ENCODE assay signal across 11 cellular contexts in the genomic region with DNA sequence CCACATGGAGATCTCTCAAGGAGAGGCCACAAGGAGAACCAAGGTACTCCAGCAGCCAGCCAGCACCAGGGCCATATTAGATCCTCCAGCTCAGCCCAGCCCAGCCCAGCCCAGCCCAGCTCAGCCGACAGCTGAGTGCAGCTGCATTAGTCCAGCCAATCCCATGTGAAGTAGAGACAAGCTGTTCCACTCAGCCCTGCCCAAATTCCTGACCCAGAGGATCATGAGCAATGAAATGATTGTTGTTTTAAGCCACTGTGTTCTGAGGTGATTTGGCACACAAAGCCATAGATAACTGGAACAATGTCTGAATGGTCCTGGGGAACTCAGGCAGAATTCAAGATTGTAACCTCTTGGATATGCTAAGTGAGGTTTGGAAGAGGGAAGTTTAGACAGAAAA. TPM values are rescaled to one million over a fixed set of nuclear protein-coding genes. Genes with fewer than 3 reads are reported as not detected.
DNase-seq lines count a peak whose midpoint lies in the region; ATAC-seq and TF ChIP-seq lines count a peak whose summit lies in the region.
"Had no signal": no experiment of that assay in that cellular context is flagged by ENCODE, and none has a peak within 500 bp of the region (broad histone marks: within the 10 kb centered on the region; RNA-seq: fewer than 3 reads in every experiment).

No MANE protein-coding gene starts in this region.

- no peaks in the 10 kb centered on the region for H3K27me3 Mint-ChIP-seq in type B pancreatic cell
- H3K27me3 Mint-ChIP-seq: activated B cell treated with CpG ODN at 0.5 μM for 24 hours had no signal

- H3K9me3 Mint-ChIP-seq in type B pancreatic cell, result no peaks in the 10 kb centered on the region
- H3K9me3 Mint-ChIP-seq: activated B cell treated with CpG ODN at 0.5 μM for 24 hours, mesothelial cell of epicardium had no signal

- no peak overlapping the region for H3K4me3 Mint-ChIP-seq in type B pancreatic cell
- H3K4me3 Mint-ChIP-seq: activated B cell treated with CpG ODN at 0.5 μM for 24 hours, mesothelial cell of epicardium had no signal

- TF ChIP-seq CTCF in liver (IDR thresholded peaks at IDR 0.05; ENCODE audit: low read depth, low read length, missing input control) (no peak), type B pancreatic cell (conservative IDR thresholded peaks at IDR 0.05) (no peak)

- H3K36me3 Mint-ChIP-seq in type B pancreatic cell, result no peaks in the 10 kb centered on the region
- H3K36me3 Mint-ChIP-seq: mesothelial cell of epicardium had no signal

- peak; percentile 81 for DNase-seq in MG63
- DNase-seq in type B pancreatic cell (ENCODE audit: extremely low spot score, unreplicated experiment), result no peak
- DNase-seq in anterior cingulate cortex (lab: John Stamatoyannopoulos, UW), result no peak
- no peak for DNase-seq in T-helper 9 cell
- DNase-seq: activated B cell treated with CpG ODN at 0.5 μM for 24 hours, cerebellar nuclear complex, NCI-H510A had no signal

- no peaks in the 10 kb centered on the region for H3K36me3 ChIP-seq in MG63
- H3K36me3 ChIP-seq in duodenal mucosa (ENCODE audit: control insufficient read depth in 1 of 2, insufficient read depth in 2 of 2, low read length in 2 of 2), result no peaks in the 10 kb centered on the region
- no peaks in the 10 kb centered on the region for H3K36me3 ChIP-seq in liver (ENCODE audit: control insufficient read depth in 4 of 4, insufficient read depth in 3 of 4, low read depth in 1 of 4, low read length in 3 of 4)

- WGBS in liver, result 24% methylated on average over 1 of the region's 1 CpG

- H3K4me1 ChIP-seq in duodenal mucosa (ENCODE audit: control insufficient read depth in 1 of 2, insufficient read depth in 2 of 2, low read length in 2 of 2), result peaks cover 66 to 90% of the 10 kb centered on the region in 2 donors
- H3K4me1 ChIP-seq in liver (ENCODE audit: control insufficient read depth in 4 of 4, insufficient read depth in 4 of 4, low read length in 3 of 4), result peaks cover 6 to 58% (median 24%) of the 10 kb centered on the region in 4 donors

- TF ChIP-seq RAD21 in liver (IDR thresholded peaks at IDR 0.05), result no peak

- peaks cover 27% of the 10 kb centered on the region for H3K4me1 Mint-ChIP-seq in type B pancreatic cell (ENCODE audit: unreplicated experiment)
- H3K4me1 Mint-ChIP-seq: activated B cell treated with CpG ODN at 0.5 μM for 24 hours had no signal

- peak overlapping the region; percentile 88 for H3K27ac Mint-ChIP-seq in type B pancreatic cell
- H3K27ac Mint-ChIP-seq: activated B cell treated with CpG ODN at 0.5 μM for 24 hours, mesothelial cell of epicardium had no signal

- H3K4me3 ChIP-seq in MG63 (no peak overlapping the region), duodenal mucosa (ENCODE audit: low read depth in 1 of 2, low read length in 2 of 2) (no peak overlapping the region), liver (ENCODE audit: low read depth in 1 of 3, low read length in 3 of 3) (no peak overlapping the region)

- H3K9me3 ChIP-seq in MG63 (no peaks in the 10 kb centered on the region), duodenal mucosa (ENCODE audit: control insufficient read depth in 1 of 2, low read length in 2 of 2) (no peaks in the 10 kb centered on the region), liver (ENCODE audit: control insufficient read depth in 4 of 4, low read length in 3 of 4) (no peaks in the 10 kb centered on the region)

- H3K27me3 ChIP-seq in MG63 (no peaks in the 10 kb centered on the region), duodenal mucosa (ENCODE audit: control insufficient read depth in 1 of 2, insufficient read depth in 2 of 2, low read length in 2 of 2) (no peaks in the 10 kb centered on the region), liver (ENCODE audit: control insufficient read depth in 4 of 4, insufficient read depth in 4 of 4, low read length in 3 of 4) (no peaks in the 10 kb centered on the region)

- H3K27ac ChIP-seq in duodenal mucosa (ENCODE audit: low read depth, low read length) (peak overlapping the region; percentile 22), liver (ENCODE audit: low read depth in 1 of 2, low read length in 2 of 2) (peak overlapping the region in 1 of 2 donors; percentile 22)

- no peak for ATAC-seq in GM19395 (IDR thresholded peaks at IDR 0.05; ENCODE audit: unreplicated experiment)

- H3K9ac ChIP-seq in duodenal mucosa (ENCODE audit: low read depth in 1 of 2, low read length in 2 of 2), result no peak overlapping the region
- no peak overlapping the region for H3K9ac ChIP-seq in liver (ENCODE audit: low read depth in 1 of 2, low read length in 2 of 2)

TF ChIP-seq in liver, 16 proteins besides CTCF, POLR2A, EP300 and RAD21:
- TF ChIP-seq, protein P1, sequence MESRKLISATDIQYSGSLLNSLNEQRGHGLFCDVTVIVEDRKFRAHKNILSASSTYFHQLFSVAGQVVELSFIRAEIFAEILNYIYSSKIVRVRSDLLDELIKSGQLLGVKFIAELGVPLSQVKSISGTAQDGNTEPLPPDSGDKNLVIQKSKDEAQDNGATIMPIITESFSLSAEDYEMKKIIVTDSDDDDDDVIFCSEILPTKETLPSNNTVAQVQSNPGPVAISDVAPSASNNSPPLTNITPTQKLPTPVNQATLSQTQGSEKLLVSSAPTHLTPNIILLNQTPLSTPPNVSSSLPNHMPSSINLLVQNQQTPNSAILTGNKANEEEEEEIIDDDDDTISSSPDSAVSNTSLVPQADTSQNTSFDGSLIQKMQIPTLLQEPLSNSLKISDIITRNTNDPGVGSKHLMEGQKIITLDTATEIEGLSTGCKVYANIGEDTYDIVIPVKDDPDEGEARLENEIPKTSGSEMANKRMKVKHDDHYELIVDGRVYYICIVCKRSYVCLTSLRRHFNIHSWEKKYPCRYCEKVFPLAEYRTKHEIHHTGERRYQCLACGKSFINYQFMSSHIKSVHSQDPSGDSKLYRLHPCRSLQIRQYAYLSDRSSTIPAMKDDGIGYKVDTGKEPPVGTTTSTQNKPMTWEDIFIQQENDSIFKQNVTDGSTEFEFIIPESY (IDR thresholded peaks at IDR 0.05), result no peak
- TF ChIP-seq TAF1 (conservative IDR thresholded peaks at IDR 0.05), result no peak
- peak; percentile 3 for TF ChIP-seq HNF4G (IDR thresholded peaks at IDR 0.05)
- no peak for TF ChIP-seq JUND (IDR thresholded peaks at IDR 0.05)
- TF ChIP-seq SP1 (IDR thresholded peaks at IDR 0.05), result peak; percentile 72
- TF ChIP-seq FOXA1 (IDR thresholded peaks at IDR 0.05), result no peak
- TF ChIP-seq, protein P2, sequence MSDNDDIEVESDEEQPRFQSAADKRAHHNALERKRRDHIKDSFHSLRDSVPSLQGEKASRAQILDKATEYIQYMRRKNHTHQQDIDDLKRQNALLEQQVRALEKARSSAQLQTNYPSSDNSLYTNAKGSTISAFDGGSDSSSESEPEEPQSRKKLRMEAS (IDR thresholded peaks at IDR 0.05), result no peak
- TF ChIP-seq, protein P3, sequence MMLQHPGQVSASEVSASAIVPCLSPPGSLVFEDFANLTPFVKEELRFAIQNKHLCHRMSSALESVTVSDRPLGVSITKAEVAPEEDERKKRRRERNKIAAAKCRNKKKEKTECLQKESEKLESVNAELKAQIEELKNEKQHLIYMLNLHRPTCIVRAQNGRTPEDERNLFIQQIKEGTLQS (IDR thresholded peaks at IDR 0.05), result no peak
- peak in 1 of 2 donors; percentile 36 for TF ChIP-seq RXRA (IDR thresholded peaks at IDR 0.05)
- TF ChIP-seq EGR1 (IDR thresholded peaks at IDR 0.05; ENCODE audit: low read depth in 2 of 2), result no peak
- peak; percentile 24 for TF ChIP-seq YY1 (IDR thresholded peaks at IDR 0.05)
- peak in 1 of 2 donors; percentile 33 for TF ChIP-seq HNF4A (conservative IDR thresholded peaks at IDR 0.05)
- no peak for TF ChIP-seq GABPA (IDR thresholded peaks at IDR 0.05 in 1 of 2, conservative IDR thresholded peaks at IDR 0.05 in 1 of 2)
- TF ChIP-seq, protein P4, sequence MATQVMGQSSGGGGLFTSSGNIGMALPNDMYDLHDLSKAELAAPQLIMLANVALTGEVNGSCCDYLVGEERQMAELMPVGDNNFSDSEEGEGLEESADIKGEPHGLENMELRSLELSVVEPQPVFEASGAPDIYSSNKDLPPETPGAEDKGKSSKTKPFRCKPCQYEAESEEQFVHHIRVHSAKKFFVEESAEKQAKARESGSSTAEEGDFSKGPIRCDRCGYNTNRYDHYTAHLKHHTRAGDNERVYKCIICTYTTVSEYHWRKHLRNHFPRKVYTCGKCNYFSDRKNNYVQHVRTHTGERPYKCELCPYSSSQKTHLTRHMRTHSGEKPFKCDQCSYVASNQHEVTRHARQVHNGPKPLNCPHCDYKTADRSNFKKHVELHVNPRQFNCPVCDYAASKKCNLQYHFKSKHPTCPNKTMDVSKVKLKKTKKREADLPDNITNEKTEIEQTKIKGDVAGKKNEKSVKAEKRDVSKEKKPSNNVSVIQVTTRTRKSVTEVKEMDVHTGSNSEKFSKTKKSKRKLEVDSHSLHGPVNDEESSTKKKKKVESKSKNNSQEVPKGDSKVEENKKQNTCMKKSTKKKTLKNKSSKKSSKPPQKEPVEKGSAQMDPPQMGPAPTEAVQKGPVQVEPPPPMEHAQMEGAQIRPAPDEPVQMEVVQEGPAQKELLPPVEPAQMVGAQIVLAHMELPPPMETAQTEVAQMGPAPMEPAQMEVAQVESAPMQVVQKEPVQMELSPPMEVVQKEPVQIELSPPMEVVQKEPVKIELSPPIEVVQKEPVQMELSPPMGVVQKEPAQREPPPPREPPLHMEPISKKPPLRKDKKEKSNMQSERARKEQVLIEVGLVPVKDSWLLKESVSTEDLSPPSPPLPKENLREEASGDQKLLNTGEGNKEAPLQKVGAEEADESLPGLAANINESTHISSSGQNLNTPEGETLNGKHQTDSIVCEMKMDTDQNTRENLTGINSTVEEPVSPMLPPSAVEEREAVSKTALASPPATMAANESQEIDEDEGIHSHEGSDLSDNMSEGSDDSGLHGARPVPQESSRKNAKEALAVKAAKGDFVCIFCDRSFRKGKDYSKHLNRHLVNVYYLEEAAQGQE (IDR thresholded peaks at IDR 0.05), result no peak
- no peak for TF ChIP-seq NR2F2 (IDR thresholded peaks at IDR 0.05)
- no peak for TF ChIP-seq FOXA2 (IDR thresholded peaks at IDR 0.05)

RNA-seq across cellular contexts. Expression of a gene that starts 59.5 kb away (rescaled TPM):
- total RNA-seq in MG63 (2014; rRNA removed; shearing (Covaris generic); ENCODE audit: low replicate concordance), result 0.03 and 0.10 TPM in 2 replicates
- total RNA-seq in liver (1 to 10 TPM; 2.0 to 3.5 TPM), type B pancreatic cell (ENCODE audit: low replicate concordance) (12.8 and 17.9 TPM in 2 replicates)
- polyA plus RNA-seq in liver, result 1 to 10 TPM in 1 of 2 donors, under 1 TPM in 1; 0.83 to 2.0 TPM
- total RNA-seq: activated B cell treated with CpG ODN at 0.5 μM for 24 hours had no signal
